In the genomic region with DNA sequence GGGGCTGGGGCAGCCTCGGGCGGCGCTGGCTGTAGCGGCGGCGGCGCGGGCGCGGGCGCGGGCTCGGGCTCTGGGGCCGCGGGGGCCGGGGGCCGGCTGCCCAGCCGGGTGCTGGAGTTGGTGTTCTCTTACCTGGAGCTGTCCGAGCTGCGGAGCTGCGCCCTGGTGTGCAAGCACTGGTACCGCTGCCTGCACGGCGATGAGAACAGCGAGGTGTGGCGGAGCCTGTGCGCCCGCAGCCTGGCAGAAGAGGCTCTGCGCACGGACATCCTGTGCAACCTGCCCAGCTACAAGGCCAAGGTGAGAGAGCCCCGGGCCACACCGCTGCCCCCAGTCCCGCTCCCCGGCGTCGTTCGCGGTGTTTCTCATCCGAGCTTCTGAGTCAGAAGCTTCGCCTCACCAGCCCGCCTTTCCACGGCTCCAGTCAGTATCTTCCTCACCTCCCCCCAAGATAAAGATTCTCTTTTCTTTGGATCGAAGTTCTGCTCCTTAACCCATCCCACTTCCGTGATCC, we compare ENCODE assay signal across 8 cellular contexts. TPM values are rescaled to one million over a fixed set of nuclear protein-coding genes. Genes with fewer than 3 reads are reported as not detected.
DNase-seq lines count a peak whose midpoint lies in the region; ATAC-seq and TF ChIP-seq lines count a peak whose summit lies in the region.

No MANE protein-coding gene starts in this region.

- H3K36me3 ChIP-seq in SK-N-SH (replicated peaks in 1 of 2; ENCODE audit: control insufficient read depth in 1 of 2, insufficient read depth in 2 of 2, low read length in 1 of 2) = peaks cover 0 to under 1% of the 10 kb centered on the region in 2 experiments
- H3K36me3 ChIP-seq in iPS DF 6.9 (ENCODE audit: control insufficient read depth, insufficient read depth, low read length) = no peaks in the 10 kb centered on the region

- H3K4me1 ChIP-seq in SK-N-SH (ENCODE audit: control insufficient read depth in 1 of 2, insufficient read depth in 2 of 2, low read depth in 1 of 2, low read length in 1 of 2) (peaks cover 5 to 11% of the 10 kb centered on the region in 2 experiments; a peak in 3 of 4 replicates), iPS DF 6.9 (ENCODE audit: control insufficient read depth, insufficient read depth, low read length) (no peaks in the 10 kb centered on the region)

- WGBS in SK-N-SH (ENCODE audit: low lambda C conversion rate) = under 1% methylated on average over 24 of the region's 44 CpGs
- no CpG with 5 or more reads among the region's 44 CpGs for WGBS in iPS DF 6.9 (ENCODE audit: insufficient coverage, insufficient read length)

- peaks cover 68% of the 10 kb centered on the region for H3K79me2 ChIP-seq in SK-N-SH (ENCODE audit: insufficient read depth)

- H2AFZ ChIP-seq in SK-N-SH (ENCODE audit: low read depth) = peak overlapping the region; percentile 65; the same call in 1 of the 2 replicates

- peaks cover 15% of the 10 kb centered on the region for H3F3A ChIP-seq in SK-N-SH (replicated peaks; ENCODE audit: insufficient read depth)

- ATAC-seq in GM19043 (IDR thresholded peaks at IDR 0.05; ENCODE audit: low read depth, unreplicated experiment) = peak; percentile 48
- ATAC-seq in HG03378 (IDR thresholded peaks at IDR 0.05; ENCODE audit: unreplicated experiment) = peak; percentile 29
- ATAC-seq in sciatic nerve = no peak

- peak overlapping the region; percentile 67 for H3K9ac ChIP-seq in SK-N-SH

- peak overlapping the region; percentile 89 to 100 for H3K4me3 ChIP-seq in SK-N-SH (ENCODE audit: low read depth in 2 of 2, low read length in 1 of 2)
- peak overlapping the region; percentile 88 for H3K4me3 ChIP-seq in iPS DF 6.9 (ENCODE audit: low read length)
- peak overlapping the region; percentile 60 to 94 (median 72) for H3K4me3 ChIP-seq in skin epidermis

- DNase-seq in AML-193 (lab: John Stamatoyannopoulos, UW) (peak; percentile 21 to 32), SK-N-SH (no peak), amniotic epithelial cell (ENCODE audit: low read depth) (peak; percentile 34), iPS DF 6.9 (ENCODE audit: low read depth, low spot score) (no peak), sciatic nerve (ENCODE audit: low spot score) (no peak)

- H3K9me2 ChIP-seq in SK-N-SH = no peaks in the 10 kb centered on the region

- no peaks in the 10 kb centered on the region for H3K9me3 ChIP-seq in SK-N-SH
- no peaks in the 10 kb centered on the region for H3K9me3 ChIP-seq in iPS DF 6.9 (ENCODE audit: control insufficient read depth, insufficient read depth, low read length)

- H3K27ac ChIP-seq in SK-N-SH (ENCODE audit: low read depth in 2 of 2, low read length in 1 of 2) = peak overlapping the region; percentile 40 to 47; a peak in 3 of 4 replicates
- H3K27ac ChIP-seq in iPS DF 6.9 (ENCODE audit: low read length) = no peak overlapping the region
- peak overlapping the region in 19 of 21 experiments; percentile 51 to 93 (median 87) for H3K27ac ChIP-seq in skin epidermis

- H3K27me3 ChIP-seq in SK-N-SH (ENCODE audit: insufficient read depth) = no peaks in the 10 kb centered on the region
- H3K27me3 ChIP-seq in iPS DF 6.9 (ENCODE audit: control insufficient read depth, insufficient read depth, low read length) = no peaks in the 10 kb centered on the region

- CTCF ChIA-PET in SK-N-SH (lab: Yijun Ruan, JAX) = interaction anchor here (1.5 kb wide), 1 partner anchor 16 kb away, joined by 3 read pairs; no protein-coding TSS in a partner anchor

- no peak for TF ChIP-seq RAD21 in SK-N-SH (IDR thresholded peaks at IDR 0.05; ENCODE audit: low read length)

- H4K20me1 ChIP-seq in SK-N-SH (ENCODE audit: insufficient read depth) = no peaks in the 10 kb centered on the region

- TF ChIP-seq EP300 in SK-N-SH (IDR thresholded peaks at IDR 0.05; ENCODE audit: borderline replicate concordance in 1 of 2, low read depth in 1 of 2, low read length in 1 of 2) = no peak

- intact Hi-C loops in sciatic nerve (cut with DNase I) = no loop called here

- peak overlapping the region; percentile 88 for H3K4me2 ChIP-seq in SK-N-SH

- POLR2A ChIA-PET in SK-N-SH (lab: Yijun Ruan, JAX) = interaction anchor here (0.6 to 1.4 kb wide), 3 partner anchors 15 to 282 kb away, joined by 3 to 4 read pairs (median 4); partner anchors contain the start of gene PCYT1A

- no peak for TF ChIP-seq CTCF in SK-N-SH (IDR thresholded peaks at IDR 0.05)

TF ChIP-seq in SK-N-SH, 30 proteins besides CTCF, POLR2A, EP300 and RAD21:
- TF ChIP-seq POLR2AphosphoS5 (IDR thresholded peaks at IDR 0.05; ENCODE audit: low read depth, low read length) (no peak), FOXM1 (IDR thresholded peaks at IDR 0.05; ENCODE audit: low read depth) (no peak), SIN3A (IDR thresholded peaks at IDR 0.05; ENCODE audit: borderline replicate concordance, low read depth, low read length) (no peak)
TF ChIP-seq in SK-N-SH: peak in this region for 0.

RNA-seq across cellular contexts. Expression of gene FBXO45, which starts 0.6 kb away (rescaled TPM):
- 3.2 and 4.2 TPM in 2 replicates for polyA plus RNA-seq in SK-N-SH (2012; rRNA removed)
- 6.1 and 8.7 TPM in 2 replicates for polyA plus RNA-seq in SK-N-SH (2012; cell fraction: cytosol; rRNA removed)
- 1.1 and 1.8 TPM in 2 replicates for polyA plus RNA-seq in SK-N-SH (2012; cell fraction: nucleus; rRNA removed)
- total RNA-seq in sciatic nerve = 8.7 TPM

RNA-seq across cellular contexts. Expression of gene WDR53, which starts 0.7 kb away (rescaled TPM):
- polyA plus RNA-seq in SK-N-SH (2012; rRNA removed) = 7.0 and 9.3 TPM in 2 replicates
- polyA plus RNA-seq in SK-N-SH (2012; cell fraction: cytosol; rRNA removed) = 9.7 and 12.1 TPM in 2 replicates
- polyA plus RNA-seq in SK-N-SH (2012; cell fraction: nucleus; rRNA removed) = 6.3 and 7.2 TPM in 2 replicates
- 13.5 TPM for total RNA-seq in sciatic nerve

RNA-seq across cellular contexts. Expression of gene SMCO1, which starts 53.9 kb away (rescaled TPM):
- polyA plus RNA-seq in SK-N-SH (2012; rRNA removed) = not detected in 2 replicates
- not detected in 2 replicates for polyA plus RNA-seq in SK-N-SH (2012; cell fraction: cytosol; rRNA removed)
- 0.04 and 0.05 TPM in 2 replicates for polyA plus RNA-seq in SK-N-SH (2012; cell fraction: nucleus; rRNA removed)
- not detected for total RNA-seq in sciatic nerve

Comparison
In these comparisons a context has a peak if more than half of its experiments do, and no peak if none do; other contexts are left out.
1. DNase-seq: peak in AML-193 (2 of 2) and amniotic epithelial cell (single experiment); none in SK-N-SH (single experiment), iPS DF 6.9 (single experiment) and sciatic nerve (single experiment).
2. Peak in every context shown above with its lines, with median percentiles within 50 percentile points of each other: H3K4me3 ChIP-seq.